Comparison of ENCODE assay signal across 8 cellular contexts in the genomic region with DNA sequence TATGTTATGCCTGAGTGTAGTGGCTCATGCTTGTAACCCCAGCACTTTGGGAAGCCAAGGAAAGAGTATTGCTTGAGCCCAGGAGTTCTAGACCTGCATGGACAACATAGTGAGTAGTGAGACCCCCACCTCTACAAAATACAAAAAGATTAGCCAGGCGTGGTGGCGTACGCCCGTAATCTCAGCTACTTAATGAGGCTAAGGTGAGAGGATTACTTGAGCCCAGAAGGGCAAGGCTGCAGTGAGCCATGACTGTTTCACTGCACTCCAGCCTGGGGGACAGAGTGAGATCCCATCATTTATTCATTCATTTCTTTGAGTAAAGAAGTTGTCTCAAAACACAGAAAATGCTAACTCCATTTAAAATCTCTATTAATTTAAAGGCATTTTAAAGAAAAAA.
"Had no signal": no experiment of that assay in that cellular context is flagged by ENCODE, and none has a peak within 500 bp of the region (broad histone marks: within the 10 kb centered on the region; RNA-seq: fewer than 3 reads in every experiment).

No MANE protein-coding gene starts in this region.

- H3K27ac ChIP-seq: HL-60, KMS-11 had no signal

- DNase-seq: H9, HCEC 1CT, KBM-7 had no signal

- H3K4me1 Mint-ChIP-seq: IgD-negative memory B cell had no signal

- H3K36me3 Mint-ChIP-seq: IgD-negative memory B cell had no signal

- ATAC-seq: GM23338, HepG2 had no signal

- H3K27me3 Mint-ChIP-seq: IgD-negative memory B cell had no signal

- H3K4me3 ChIP-seq: GM23338 had no signal

- H3K27ac Mint-ChIP-seq: GM23338, H9, IgD-negative memory B cell had no signal

- H3K9me3 Mint-ChIP-seq: GM23338, H9 had no signal

- H3K4me3 Mint-ChIP-seq: GM23338, H9, IgD-negative memory B cell had no signal
